In genomic region chr1:115677570-115677969, GRCh38 we compare ENCODE assay signal across 13 cellular contexts. TPM values are rescaled to one million over a fixed set of nuclear protein-coding genes. Genes with fewer than 3 reads are reported as not detected.
DNase-seq lines count a peak whose midpoint lies in the region; TF ChIP-seq lines count a peak whose summit lies in the region.
"Had no signal": no experiment of that assay in that cellular context is flagged by ENCODE, and none has a peak within 500 bp of the region (broad histone marks: within the 10 kb centered on the region; RNA-seq: fewer than 3 reads in every experiment).

No MANE protein-coding gene starts in this region.

- peak overlapping the region; percentile 34 for H3K9ac ChIP-seq in HUES64 (ENCODE audit: low read depth, low read length)
- peak overlapping the region; percentile 55 for H3K9ac ChIP-seq in endodermal cell (ENCODE audit: extremely low read depth, low read length, poor library complexity, severe bottlenecking)
- no peak overlapping the region for H3K9ac ChIP-seq in neuronal stem cell (ENCODE audit: low read depth, low read length, poor library complexity)

- no peak overlapping the region for H2AFZ ChIP-seq in neuronal stem cell (ENCODE audit: low read length)

- H2BK15ac ChIP-seq in neuronal stem cell (ENCODE audit: low read length) = no peak overlapping the region

- DNase-seq in GM10266 (ENCODE audit: extremely low spot score) = peak; percentile 21
- DNase-seq in endodermal cell = no peak
- no peak for DNase-seq in neuronal stem cell (ENCODE audit: low spot score)
- no peak for DNase-seq in CD1c-positive myeloid dendritic cell (ENCODE audit: extremely low spot score)
- no peak for DNase-seq in activated T-cell treated with anti-CD3 and anti-CD28 coated beads, Interleukin-2, amount 50 U/mL, for 1 hour
- DNase-seq in NOMO-1 (lab: John Stamatoyannopoulos, UW; ENCODE audit: unreplicated experiment in 2 of 2) = no peak
- DNase-seq in activated gamma-delta T cell (lab: John Stamatoyannopoulos, UW) = no peak
- DNase-seq: activated gamma-delta T cell treated with Interleukin-2 at 50 U/mL for 16 hours; CD8-positive, alpha-beta memory T cell; HCEC 1CT; KG1; NCI-H2171 had no signal

- H4K8ac ChIP-seq in neuronal stem cell (ENCODE audit: low read depth, low read length) = no peak overlapping the region

- no peak overlapping the region for H3K4me3 Mint-ChIP-seq in endodermal cell
- H3K4me3 Mint-ChIP-seq: CD8-positive, alpha-beta memory T cell had no signal

- TF ChIP-seq CTCF in GM10266 (IDR thresholded peaks at IDR 0.05; ENCODE audit: control insufficient read depth, insufficient read depth, low read depth, missing control alignments) (no peak), endodermal cell (conservative IDR thresholded peaks at IDR 0.05) (peak; percentile 67)

- H3K18ac ChIP-seq in neuronal stem cell (ENCODE audit: low read length) = no peak overlapping the region

- no peak overlapping the region for H4K91ac ChIP-seq in neuronal stem cell (ENCODE audit: low read depth, low read length, poor library complexity)

- H2AK5ac ChIP-seq in neuronal stem cell (ENCODE audit: low read depth, low read length) = no peak overlapping the region

- H3K27ac ChIP-seq in HUES64 (ENCODE audit: low read depth, low read length) = peak overlapping the region; percentile 29
- H3K27ac ChIP-seq in endodermal cell (ENCODE audit: low read depth, low read length) = peak overlapping the region; percentile 97
- no peak overlapping the region for H3K27ac ChIP-seq in neuronal stem cell (replicated peaks; ENCODE audit: low read length)

- H3K9me3 Mint-ChIP-seq in endodermal cell = no peaks in the 10 kb centered on the region
- H3K9me3 Mint-ChIP-seq: CD8-positive, alpha-beta memory T cell had no signal

- no peaks in the 10 kb centered on the region for H3K79me1 ChIP-seq in neuronal stem cell (ENCODE audit: low read depth, low read length)

- no peak overlapping the region for H3K23ac ChIP-seq in neuronal stem cell (ENCODE audit: low read depth, low read length, poor library complexity)

- no peak overlapping the region for H2BK5ac ChIP-seq in neuronal stem cell (ENCODE audit: low read length)

- WGBS in HUES64 = 94% methylated on average over 1 of the region's 1 CpG
- WGBS in endodermal cell (ENCODE audit: insufficient coverage in 1 of 2, insufficient read length in 1 of 2), 2 experiments = 97% methylated on average over 1 of the region's 1 CpG; no CpG with 5 or more reads in 1 of the 2 experiments
- no CpG with 5 or more reads among the region's 1 CpG for WGBS in neuronal stem cell (ENCODE audit: extremely low coverage in 2 of 2, insufficient read length in 2 of 2, insufficient replicate concordance in 1 of 2), 2 donors

- H3K27ac Mint-ChIP-seq in endodermal cell = peak overlapping the region; percentile 83

- no peak overlapping the region for H2BK12ac ChIP-seq in neuronal stem cell (ENCODE audit: low read length)

- peaks cover 29% of the 10 kb centered on the region for H3K4me1 Mint-ChIP-seq in endodermal cell

- H3K4ac ChIP-seq in neuronal stem cell (ENCODE audit: low read length) = no peak overlapping the region

- H2BK120ac ChIP-seq in neuronal stem cell (ENCODE audit: low read depth, low read length) = no peak overlapping the region

- no peaks in the 10 kb centered on the region for H3K27me3 ChIP-seq in HUES64 (ENCODE audit: insufficient read depth, low read length)
- H3K27me3 ChIP-seq in endodermal cell (ENCODE audit: control insufficient read depth, insufficient read depth, low read length, poor library complexity, severe bottlenecking) = no peaks in the 10 kb centered on the region
- H3K27me3 ChIP-seq in neuronal stem cell (ENCODE audit: control insufficient read depth in 3 of 3, insufficient read depth in 3 of 3, low read depth in 1 of 3, low read length in 3 of 3) = no peaks in the 10 kb centered on the region

- H3K4me1 ChIP-seq in HUES64 (ENCODE audit: insufficient read depth, low read length) (peaks cover 9% of the 10 kb centered on the region; the same call in 1 of the 2 replicates), endodermal cell (ENCODE audit: control insufficient read depth, insufficient read depth, low read length) (peaks cover 20% of the 10 kb centered on the region), neuronal stem cell (ENCODE audit: control insufficient read depth in 2 of 2, insufficient read depth in 1 of 2, low read depth in 1 of 2, low read length in 2 of 2) (peaks cover 13 to 28% of the 10 kb centered on the region in 2 donors)

- no peak overlapping the region for H3K4me3 ChIP-seq in HUES64 (ENCODE audit: low read length)
- no peak overlapping the region for H3K4me3 ChIP-seq in endodermal cell (ENCODE audit: low read length)
- H3K4me3 ChIP-seq in neuronal stem cell (ENCODE audit: low read length in 2 of 2) = no peak overlapping the region

- H3K4me2 ChIP-seq in neuronal stem cell (ENCODE audit: insufficient read depth, low read length, poor library complexity, severe bottlenecking) = peak overlapping the region; percentile 35

- no peaks in the 10 kb centered on the region for H3K27me3 Mint-ChIP-seq in endodermal cell (ENCODE audit: insufficient read depth)
- H3K27me3 Mint-ChIP-seq: CD8-positive, alpha-beta memory T cell had no signal

- H3K9me3 ChIP-seq in HUES64 (ENCODE audit: insufficient read depth, low read depth, low read length) (no peaks in the 10 kb centered on the region), endodermal cell (ENCODE audit: control insufficient read depth, low read length) (no peaks in the 10 kb centered on the region), neuronal stem cell (replicated peaks in 1 of 2; ENCODE audit: control insufficient read depth in 2 of 2, insufficient read depth in 1 of 2, low read depth in 1 of 2, low read length in 2 of 2) (no peaks in the 10 kb centered on the region)

- no peak overlapping the region for H3K14ac ChIP-seq in neuronal stem cell (ENCODE audit: low read length)

- peaks cover 60% of the 10 kb centered on the region for H3K36me3 Mint-ChIP-seq in endodermal cell (ENCODE audit: low read depth)

- H3K36me3 ChIP-seq in HUES64 (ENCODE audit: insufficient read depth, low read length) = peaks cover 7% of the 10 kb centered on the region
- peaks cover 94% of the 10 kb centered on the region for H3K36me3 ChIP-seq in endodermal cell (ENCODE audit: control insufficient read depth, insufficient read depth, low read length)
- no peaks in the 10 kb centered on the region for H3K36me3 ChIP-seq in neuronal stem cell (replicated peaks in 1 of 2; ENCODE audit: control insufficient read depth in 2 of 2, insufficient read depth in 2 of 2, low read length in 2 of 2)

RNA-seq across cellular contexts. Expression of gene VANGL1, which starts 35.8 kb away (rescaled TPM):
- 15.7 TPM for polyA plus RNA-seq in HUES64 (2013, experiment 1 of 2)
- 15.8 TPM for polyA plus RNA-seq in HUES64 (2013, experiment 2 of 2)
- total RNA-seq in endodermal cell = 10 to 100 TPM; 47.2 to 66.4 TPM
- 14.6 TPM for polyA plus RNA-seq in endodermal cell (2013, experiment 1 of 2)
- 16.4 TPM for polyA plus RNA-seq in endodermal cell (2013, experiment 2 of 2)
- 6.9 TPM for polyA plus RNA-seq in neuronal stem cell (2013, experiment 1 of 2)
- 6.6 TPM for polyA plus RNA-seq in neuronal stem cell (2013, experiment 2 of 2)
